In the genomic region with DNA sequence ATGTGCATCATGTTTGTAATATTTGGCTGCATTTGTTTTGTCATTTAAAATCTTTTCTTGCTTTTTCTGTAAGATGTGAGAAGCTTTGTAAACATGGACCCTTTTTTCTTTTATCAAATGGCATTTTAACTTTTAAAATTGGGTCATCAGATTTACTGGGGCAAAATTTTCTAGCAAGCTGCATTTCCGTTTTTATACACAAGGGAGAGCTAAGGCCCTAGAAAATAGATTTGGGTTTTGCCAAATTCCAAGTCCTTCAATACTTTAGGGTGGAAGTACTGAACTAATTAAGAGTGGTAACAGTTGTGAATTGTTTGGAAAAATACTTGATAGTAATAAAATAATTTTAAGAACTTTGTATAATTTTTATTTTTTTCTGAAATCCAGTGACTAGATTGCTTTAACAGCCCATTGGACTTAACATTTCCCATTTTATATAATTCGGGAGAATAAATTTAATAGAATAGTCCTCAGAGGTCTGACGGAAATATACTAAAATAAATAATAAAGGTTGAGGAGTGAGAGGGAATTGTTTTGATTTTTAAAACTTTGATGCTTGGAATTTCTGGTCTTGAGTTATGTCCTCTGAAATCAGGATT, we compare ENCODE assay signal across 8 cellular contexts.
A peak's percentile ranks its signal among the peaks of the same experiment; 100 is the strongest.
DNase-seq lines count a peak whose midpoint lies in the region; ATAC-seq, FAIRE-seq and TF ChIP-seq lines count a peak whose summit lies in the region.

No MANE protein-coding gene starts in this region.

- H3K36me3 ChIP-seq in BE2C: no peaks in the 10 kb centered on the region
- H3K36me3 ChIP-seq in RWPE2 (ENCODE audit: low read depth): no peaks in the 10 kb centered on the region

- ATAC-seq in RWPE2 (ENCODE audit: low read depth) (no peak), GM21723 (IDR thresholded peaks at IDR 0.05; ENCODE audit: unreplicated experiment) (no peak), HG03280 (IDR thresholded peaks at IDR 0.05; ENCODE audit: unreplicated experiment) (no peak), GM21825 (IDR thresholded peaks at IDR 0.05; ENCODE audit: unreplicated experiment) (no peak)

- peak overlapping the region; percentile 4; the same call in 1 of the 2 replicates for H3K27ac Mint-ChIP-seq in HFFc6

- no peaks in the 10 kb centered on the region for H3K27me3 ChIP-seq in BE2C
- no peaks in the 10 kb centered on the region for H3K27me3 ChIP-seq in RWPE2 (ENCODE audit: insufficient read depth, poor library complexity, severe bottlenecking)

- TF ChIP-seq CTCF in BE2C (IDR thresholded peaks at IDR 0.05; ENCODE audit: low read depth, low read length) (peak; percentile 75), HFFc6 (IDR thresholded peaks at IDR 0.05) (peak; percentile 86), RWPE2 (IDR thresholded peaks at IDR 0.05; ENCODE audit: poor library complexity, severe bottlenecking) (peak; percentile 81)

- H3K4me1 Mint-ChIP-seq in HFFc6 (ENCODE audit: low read depth): peaks cover 39% of the 10 kb centered on the region

- H3K27ac ChIP-seq in RWPE2 (ENCODE audit: poor library complexity, severe bottlenecking): no peak overlapping the region

- H3K9me3 ChIP-seq in BE2C (no peaks in the 10 kb centered on the region), RWPE2 (ENCODE audit: severe bottlenecking) (no peaks in the 10 kb centered on the region)

- no peaks in the 10 kb centered on the region; the same call in 1 of the 2 replicates for H3K27me3 Mint-ChIP-seq in HFFc6 (ENCODE audit: insufficient read depth)

- H3K36me3 Mint-ChIP-seq in HFFc6 (ENCODE audit: low read depth): no peaks in the 10 kb centered on the region

- FAIRE-seq in frontal cortex (lab: Jason Lieb, UNC): no peak

- H3K4me3 ChIP-seq in BE2C (ENCODE audit: low read depth, low read length): no peak overlapping the region
- no peak overlapping the region for H3K4me3 ChIP-seq in RWPE2 (ENCODE audit: severe bottlenecking)

- no peaks in the 10 kb centered on the region for H3K9me3 Mint-ChIP-seq in HFFc6

- no peak overlapping the region for H3K4me3 Mint-ChIP-seq in HFFc6

- DNase-seq in BE2C (no peak), HFFc6 (peak; percentile 50), RWPE2 (ENCODE audit: low spot score) (no peak), frontal cortex (ENCODE audit: low spot score in 2 of 2) (peak; percentile 3 to 16), superior temporal gyrus (ENCODE audit: extremely low spot score) (peak; percentile 78)

- no peaks in the 10 kb centered on the region for H3K4me1 ChIP-seq in BE2C
- no peaks in the 10 kb centered on the region for H3K4me1 ChIP-seq in RWPE2 (ENCODE audit: insufficient read depth, poor library complexity, severe bottlenecking)

Comparison
In these comparisons a context has a peak if more than half of its experiments do, and no peak if none do; other contexts are left out.
1. DNase-seq: peak in HFFc6 (single experiment), frontal cortex (2 of 2) and superior temporal gyrus (single experiment); none in BE2C (single experiment) and RWPE2 (single experiment).
2. Peak in every context shown above with its lines, with median percentiles within 50 percentile points of each other: CTCF ChIP-seq.